Comparison of ENCODE assay signal across 1 cellular context in the genomic region with DNA sequence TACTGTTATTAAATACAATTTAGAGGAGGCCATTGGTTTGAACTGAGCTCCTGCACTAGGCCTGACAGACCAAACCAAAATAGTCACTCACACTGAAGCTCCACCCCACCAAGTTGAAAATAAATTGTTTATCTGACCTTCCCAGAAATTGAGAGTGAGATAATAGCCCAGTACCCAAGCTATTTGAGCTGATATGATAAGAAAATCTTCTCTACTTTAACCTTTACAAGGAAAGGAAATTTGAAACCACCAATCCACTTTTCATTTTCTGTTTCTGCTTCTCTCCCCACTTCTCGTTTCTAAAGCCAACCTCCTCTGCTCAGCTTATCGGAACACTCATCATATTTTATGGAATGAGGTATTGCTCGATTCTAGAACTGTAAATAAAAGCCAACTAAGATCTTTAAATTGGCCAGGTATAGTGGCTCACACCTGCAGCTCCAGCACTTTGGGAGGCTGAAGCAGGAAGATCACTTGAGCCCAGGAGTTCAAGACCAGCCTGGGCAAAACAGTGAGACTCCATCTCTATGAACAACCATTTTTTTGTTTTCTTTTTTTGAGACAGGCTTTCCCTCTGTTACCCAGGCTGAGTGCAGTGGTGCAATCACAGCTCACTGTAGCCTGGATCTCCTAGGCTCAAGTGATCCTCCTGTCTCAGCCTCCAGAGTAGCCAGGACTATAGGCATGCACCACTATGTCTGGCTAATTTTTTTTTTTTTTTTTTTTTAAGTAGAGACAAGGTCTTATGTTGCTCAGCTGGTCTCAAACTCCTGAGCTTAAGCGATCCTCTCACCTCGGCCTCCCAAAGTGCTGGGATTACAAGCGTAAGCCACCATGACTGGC.
TF ChIP-seq lines count a peak whose summit lies in the region.

No MANE protein-coding gene starts in this region.

TF ChIP-seq in K562, 482 proteins besides CTCF, POLR2A, EP300 and RAD21 (continued from another document and continues in another):
- TF ChIP-seq, protein P1, sequence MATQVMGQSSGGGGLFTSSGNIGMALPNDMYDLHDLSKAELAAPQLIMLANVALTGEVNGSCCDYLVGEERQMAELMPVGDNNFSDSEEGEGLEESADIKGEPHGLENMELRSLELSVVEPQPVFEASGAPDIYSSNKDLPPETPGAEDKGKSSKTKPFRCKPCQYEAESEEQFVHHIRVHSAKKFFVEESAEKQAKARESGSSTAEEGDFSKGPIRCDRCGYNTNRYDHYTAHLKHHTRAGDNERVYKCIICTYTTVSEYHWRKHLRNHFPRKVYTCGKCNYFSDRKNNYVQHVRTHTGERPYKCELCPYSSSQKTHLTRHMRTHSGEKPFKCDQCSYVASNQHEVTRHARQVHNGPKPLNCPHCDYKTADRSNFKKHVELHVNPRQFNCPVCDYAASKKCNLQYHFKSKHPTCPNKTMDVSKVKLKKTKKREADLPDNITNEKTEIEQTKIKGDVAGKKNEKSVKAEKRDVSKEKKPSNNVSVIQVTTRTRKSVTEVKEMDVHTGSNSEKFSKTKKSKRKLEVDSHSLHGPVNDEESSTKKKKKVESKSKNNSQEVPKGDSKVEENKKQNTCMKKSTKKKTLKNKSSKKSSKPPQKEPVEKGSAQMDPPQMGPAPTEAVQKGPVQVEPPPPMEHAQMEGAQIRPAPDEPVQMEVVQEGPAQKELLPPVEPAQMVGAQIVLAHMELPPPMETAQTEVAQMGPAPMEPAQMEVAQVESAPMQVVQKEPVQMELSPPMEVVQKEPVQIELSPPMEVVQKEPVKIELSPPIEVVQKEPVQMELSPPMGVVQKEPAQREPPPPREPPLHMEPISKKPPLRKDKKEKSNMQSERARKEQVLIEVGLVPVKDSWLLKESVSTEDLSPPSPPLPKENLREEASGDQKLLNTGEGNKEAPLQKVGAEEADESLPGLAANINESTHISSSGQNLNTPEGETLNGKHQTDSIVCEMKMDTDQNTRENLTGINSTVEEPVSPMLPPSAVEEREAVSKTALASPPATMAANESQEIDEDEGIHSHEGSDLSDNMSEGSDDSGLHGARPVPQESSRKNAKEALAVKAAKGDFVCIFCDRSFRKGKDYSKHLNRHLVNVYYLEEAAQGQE (CRISPR knock-in tag; IDR thresholded peaks at IDR 0.05; ENCODE audit: low read depth) = no peak
- TF ChIP-seq HDAC2 (IDR thresholded peaks at IDR 0.05) (peak; percentile 85), ASH1L (IDR thresholded peaks at IDR 0.05; ENCODE audit: borderline replicate concordance, low read depth, partially characterized antibody) (no peak), ILF3 (IDR thresholded peaks at IDR 0.05; ENCODE audit: borderline replicate concordance) (no peak), ZNF311 (CRISPR knock-in tag; IDR thresholded peaks at IDR 0.05) (peak; percentile 31; the same call in 1 of the 2 replicates), MAFF (IDR thresholded peaks at IDR 0.05; ENCODE audit: low read length) (peak; percentile 16; the same call in 1 of the 2 replicates), BMI1 (IDR thresholded peaks at IDR 0.05; ENCODE audit: low read length) (no peak), ZFPM2 (CRISPR knock-in tag; IDR thresholded peaks at IDR 0.05) (no peak), TEAD2 (tag; IDR thresholded peaks at IDR 0.05) (no peak), JUNB (CRISPR knock-in tag; conservative IDR thresholded peaks at IDR 0.05) (no peak), RNF2 (IDR thresholded peaks at IDR 0.05) (peak; percentile 34; the same call in 1 of the 2 replicates), PURB (CRISPR knock-in tag; IDR thresholded peaks at IDR 0.05; ENCODE audit: low read depth) (no peak), SMARCE1 (IDR thresholded peaks at IDR 0.05) (peak; percentile 89), RNF219 (CRISPR knock-in tag; IDR thresholded peaks at IDR 0.05) (no peak), UBTF (IDR thresholded peaks at IDR 0.05; ENCODE audit: borderline replicate concordance in 1 of 2, low read depth in 2 of 2, low read length in 2 of 2) (no peak), ETV6 (IDR thresholded peaks at IDR 0.05; ENCODE audit: borderline replicate concordance in 1 of 2, low read depth in 2 of 2, low read length in 1 of 2) (no peak), ETV6 (CRISPR knock-in tag; IDR thresholded peaks at IDR 0.05; ENCODE audit: borderline replicate concordance) (no peak), GABPA (tag; conservative IDR thresholded peaks at IDR 0.05; ENCODE audit: low read depth) (no peak), FOXO4 (CRISPR knock-in tag; IDR thresholded peaks at IDR 0.05) (no peak), MYNN (IDR thresholded peaks at IDR 0.05) (no peak), MYNN (CRISPR knock-in tag; IDR thresholded peaks at IDR 0.05) (no peak), ZFP36 (IDR thresholded peaks at IDR 0.05; ENCODE audit: low read depth, low read length, partially characterized antibody) (no peak), MLX (CRISPR knock-in tag; conservative IDR thresholded peaks at IDR 0.05) (no peak), SRSF1 (IDR thresholded peaks at IDR 0.05; ENCODE audit: low read depth, low read length) (no peak)
- TF ChIP-seq, protein P2, sequence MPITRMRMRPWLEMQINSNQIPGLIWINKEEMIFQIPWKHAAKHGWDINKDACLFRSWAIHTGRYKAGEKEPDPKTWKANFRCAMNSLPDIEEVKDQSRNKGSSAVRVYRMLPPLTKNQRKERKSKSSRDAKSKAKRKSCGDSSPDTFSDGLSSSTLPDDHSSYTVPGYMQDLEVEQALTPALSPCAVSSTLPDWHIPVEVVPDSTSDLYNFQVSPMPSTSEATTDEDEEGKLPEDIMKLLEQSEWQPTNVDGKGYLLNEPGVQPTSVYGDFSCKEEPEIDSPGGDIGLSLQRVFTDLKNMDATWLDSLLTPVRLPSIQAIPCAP (CRISPR knock-in tag; IDR thresholded peaks at IDR 0.05; ENCODE audit: borderline replicate concordance) = no peak
- TF ChIP-seq, protein P3, sequence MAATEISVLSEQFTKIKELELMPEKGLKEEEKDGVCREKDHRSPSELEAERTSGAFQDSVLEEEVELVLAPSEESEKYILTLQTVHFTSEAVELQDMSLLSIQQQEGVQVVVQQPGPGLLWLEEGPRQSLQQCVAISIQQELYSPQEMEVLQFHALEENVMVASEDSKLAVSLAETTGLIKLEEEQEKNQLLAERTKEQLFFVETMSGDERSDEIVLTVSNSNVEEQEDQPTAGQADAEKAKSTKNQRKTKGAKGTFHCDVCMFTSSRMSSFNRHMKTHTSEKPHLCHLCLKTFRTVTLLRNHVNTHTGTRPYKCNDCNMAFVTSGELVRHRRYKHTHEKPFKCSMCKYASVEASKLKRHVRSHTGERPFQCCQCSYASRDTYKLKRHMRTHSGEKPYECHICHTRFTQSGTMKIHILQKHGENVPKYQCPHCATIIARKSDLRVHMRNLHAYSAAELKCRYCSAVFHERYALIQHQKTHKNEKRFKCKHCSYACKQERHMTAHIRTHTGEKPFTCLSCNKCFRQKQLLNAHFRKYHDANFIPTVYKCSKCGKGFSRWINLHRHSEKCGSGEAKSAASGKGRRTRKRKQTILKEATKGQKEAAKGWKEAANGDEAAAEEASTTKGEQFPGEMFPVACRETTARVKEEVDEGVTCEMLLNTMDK (IDR thresholded peaks at IDR 0.05; ENCODE audit: borderline replicate concordance, insufficient read depth, low read depth, low read length, poor library complexity, severe bottlenecking) = no peak
- TF ChIP-seq, protein P4, sequence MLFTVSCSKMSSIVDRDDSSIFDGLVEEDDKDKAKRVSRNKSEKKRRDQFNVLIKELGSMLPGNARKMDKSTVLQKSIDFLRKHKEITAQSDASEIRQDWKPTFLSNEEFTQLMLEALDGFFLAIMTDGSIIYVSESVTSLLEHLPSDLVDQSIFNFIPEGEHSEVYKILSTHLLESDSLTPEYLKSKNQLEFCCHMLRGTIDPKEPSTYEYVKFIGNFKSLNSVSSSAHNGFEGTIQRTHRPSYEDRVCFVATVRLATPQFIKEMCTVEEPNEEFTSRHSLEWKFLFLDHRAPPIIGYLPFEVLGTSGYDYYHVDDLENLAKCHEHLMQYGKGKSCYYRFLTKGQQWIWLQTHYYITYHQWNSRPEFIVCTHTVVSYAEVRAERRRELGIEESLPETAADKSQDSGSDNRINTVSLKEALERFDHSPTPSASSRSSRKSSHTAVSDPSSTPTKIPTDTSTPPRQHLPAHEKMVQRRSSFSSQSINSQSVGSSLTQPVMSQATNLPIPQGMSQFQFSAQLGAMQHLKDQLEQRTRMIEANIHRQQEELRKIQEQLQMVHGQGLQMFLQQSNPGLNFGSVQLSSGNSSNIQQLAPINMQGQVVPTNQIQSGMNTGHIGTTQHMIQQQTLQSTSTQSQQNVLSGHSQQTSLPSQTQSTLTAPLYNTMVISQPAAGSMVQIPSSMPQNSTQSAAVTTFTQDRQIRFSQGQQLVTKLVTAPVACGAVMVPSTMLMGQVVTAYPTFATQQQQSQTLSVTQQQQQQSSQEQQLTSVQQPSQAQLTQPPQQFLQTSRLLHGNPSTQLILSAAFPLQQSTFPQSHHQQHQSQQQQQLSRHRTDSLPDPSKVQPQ (CRISPR knock-in tag; IDR thresholded peaks at IDR 0.05; ENCODE audit: borderline replicate concordance) = no peak
